19 cellular contexts compared by ENCODE assay signal in the genomic region with DNA sequence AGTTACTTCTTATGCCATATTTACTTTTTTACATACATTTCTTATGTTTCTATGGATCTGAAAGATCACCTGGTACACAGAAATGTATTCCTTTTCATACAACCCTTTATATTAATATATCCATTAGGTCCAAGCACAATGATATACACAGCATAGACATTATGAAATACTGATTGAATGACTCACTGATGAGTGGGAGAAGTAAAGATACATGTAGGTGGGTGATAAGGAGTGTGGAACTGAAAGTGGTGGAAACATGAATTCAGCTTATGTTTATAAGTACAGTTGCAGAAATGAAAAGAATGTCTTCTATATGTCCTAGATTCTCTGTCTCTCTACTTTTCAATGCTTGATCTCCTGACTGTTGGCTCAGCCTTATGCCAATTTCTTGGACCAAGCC.
DNase-seq lines count a peak whose midpoint lies in the region; FAIRE-seq and TF ChIP-seq lines count a peak whose summit lies in the region.
"Had no signal": no experiment of that assay in that cellular context is flagged by ENCODE, and none has a peak within 500 bp of the region (broad histone marks: within the 10 kb centered on the region; RNA-seq: fewer than 3 reads in every experiment).

No MANE protein-coding gene starts in this region.

- H3K36me3 Mint-ChIP-seq in MCF 10A (ENCODE audit: insufficient read depth, unreplicated experiment): no peaks in the 10 kb centered on the region

- H3K4me1 Mint-ChIP-seq in MCF 10A (ENCODE audit: insufficient read depth, unreplicated experiment): peaks cover 6% of the 10 kb centered on the region

- POLR2A ChIA-PET in MCF 10A (lab: Yijun Ruan, JAX): no interaction called here

- FAIRE-seq in RCC 7860 (lab: Jason Lieb, UNC): no peak
- FAIRE-seq: A549, D721Med, G401.6, GM12891 had no signal

- H3K9me3 Mint-ChIP-seq in MCF 10A (ENCODE audit: unreplicated experiment): no peaks in the 10 kb centered on the region

- peaks cover 0 to 10% of the 10 kb centered on the region in 2 donors for H3K9me3 ChIP-seq in breast epithelium
- H3K9me3 ChIP-seq: A549, Caco-2 had no signal

- H3K27me3 Mint-ChIP-seq in MCF 10A (ENCODE audit: insufficient read depth, unreplicated experiment): no peaks in the 10 kb centered on the region

- TF ChIP-seq POLR2A in breast epithelium (IDR thresholded peaks at IDR 0.05) (no peak), erythroblast (IDR thresholded peaks at IDR 0.05; ENCODE audit: low read length) (no peak)

- no peak overlapping the region for H3K27ac ChIP-seq in breast epithelium
- H3K27ac ChIP-seq: 22Rv1, A549, C4-2B, GM23248 had no signal

- no peak overlapping the region for H3K4me3 Mint-ChIP-seq in MCF 10A (ENCODE audit: unreplicated experiment)
- H3K4me3 Mint-ChIP-seq: CD4-positive, alpha-beta T cell had no signal

- no peak for TF ChIP-seq CTCF in MCF 10A (IDR thresholded peaks at IDR 0.05; ENCODE audit: unreplicated experiment)
- TF ChIP-seq CTCF in breast epithelium (IDR thresholded peaks at IDR 0.05): no peak
- TF ChIP-seq CTCF in epithelial cell of esophagus (IDR thresholded peaks at IDR 0.05; ENCODE audit: insufficient read depth, low read depth, low read length, missing control alignments): no peak

- no peaks in the 10 kb centered on the region for H3K36me3 ChIP-seq in breast epithelium
- H3K36me3 ChIP-seq: HAP-1 had no signal

- BruUV-seq in MCF 10A (replicated peaks; lab: Mats Ljungman, UMichigan): no TSS peak

- H3K27ac Mint-ChIP-seq in MCF 10A (ENCODE audit: low read depth, unreplicated experiment): no peak overlapping the region
- H3K27ac Mint-ChIP-seq: CD4-positive, alpha-beta T cell had no signal

- no peaks in the 10 kb centered on the region for H3K27me3 ChIP-seq in breast epithelium

- CTCF ChIA-PET in MCF 10A (lab: Yijun Ruan, JAX): no interaction called here

- no peaks in the 10 kb centered on the region for H3K4me1 ChIP-seq in breast epithelium
- H3K4me1 ChIP-seq: A549, Caco-2 had no signal

- H3K4me3 ChIP-seq in breast epithelium (no peak overlapping the region), epithelial cell of esophagus (ENCODE audit: low read length) (no peak overlapping the region)
- H3K4me3 ChIP-seq: A549, GM23248, HAP-1 had no signal

- intact Hi-C loops in MCF 10A (cut with micrococcal nuclease): no loop called here
- intact Hi-C loops in breast epithelium (cut with DNase I; ENCODE audit: low total_unique reads): loop anchor here (10.0 kb wide), 1 partner anchor 1149 kb away; no protein-coding TSS in a partner anchor

- DNase-seq in MCF 10A (ENCODE audit: unreplicated experiment): peak; percentile 8
- no peak for DNase-seq in breast epithelium (ENCODE audit: low spot score in 2 of 2)
- peak; percentile 15 for DNase-seq in epithelial cell of esophagus (ENCODE audit: low read depth)
- DNase-seq in inferior parietal cortex (ENCODE audit: extremely low spot score): peak; percentile 14
- DNase-seq in RCC 7860 (ENCODE audit: low spot score): no peak
- no peak for DNase-seq in iPS-NIHi7 (ENCODE audit: extremely low spot score)
- no peak for DNase-seq in erythroblast (lab: John Stamatoyannopoulos, UW)
- no peak for DNase-seq in T1000 (lab: John Stamatoyannopoulos, UW)
- DNase-seq: AML-193; Caco-2; CD4-positive, alpha-beta T cell; GM23248 had no signal

Comparison
In these comparisons a context has a peak if more than half of its experiments do, and no peak if none do; other contexts are left out.
1. DNase-seq: peak in MCF 10A (single experiment), epithelial cell of esophagus (single experiment) and inferior parietal cortex (single experiment); none in breast epithelium (0 of 2), RCC 7860 (single experiment), iPS-NIHi7 (single experiment), erythroblast (0 of 2) and T1000 (single experiment).